Comparison of ENCODE assay signal across 18 cellular contexts in the genomic region with DNA sequence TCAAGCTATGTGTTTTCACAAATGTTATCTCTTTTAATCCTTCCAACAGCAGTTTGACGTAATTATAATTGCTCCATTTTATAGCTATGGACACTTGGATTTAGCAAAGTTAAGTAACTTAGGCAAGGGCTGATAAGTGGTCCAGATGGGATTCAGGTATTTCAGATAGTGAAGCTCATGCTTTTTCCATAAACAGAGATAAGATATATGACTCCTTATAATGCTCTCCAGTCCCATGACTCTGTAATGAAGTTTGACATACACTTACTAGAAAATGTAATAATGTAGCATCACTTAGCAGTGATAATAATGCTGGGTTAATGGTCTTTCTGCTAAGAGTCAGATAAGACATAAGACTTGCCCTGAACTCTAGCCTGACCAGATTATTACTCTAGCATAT.
DNase-seq lines count a peak whose midpoint lies in the region; ATAC-seq and TF ChIP-seq lines count a peak whose summit lies in the region.
"Had no signal": no experiment of that assay in that cellular context is flagged by ENCODE, and none has a peak within 500 bp of the region (broad histone marks: within the 10 kb centered on the region; RNA-seq: fewer than 3 reads in every experiment).

No MANE protein-coding gene starts in this region.

- H3K27me3 ChIP-seq in SK-N-SH (ENCODE audit: insufficient read depth) = no peaks in the 10 kb centered on the region
- H3K27me3 ChIP-seq in hepatocyte = no peaks in the 10 kb centered on the region
- H3K27me3 ChIP-seq: BE2C; BLaER1 treated with 17β-estradiol and CSF1 and Interleukin-3, amounts not matched to agents 10 nM and 100 nM had no signal

- H3K9me2 ChIP-seq in SK-N-SH (no peaks in the 10 kb centered on the region), hepatocyte (replicated peaks; ENCODE audit: insufficient read depth) (no peaks in the 10 kb centered on the region)

- H3K36me3 ChIP-seq in SK-N-SH (replicated peaks in 1 of 2; ENCODE audit: control insufficient read depth in 1 of 2, insufficient read depth in 2 of 2, low read length in 1 of 2) (no peaks in the 10 kb centered on the region), hepatocyte (replicated peaks; ENCODE audit: insufficient read depth, low read depth) (no peaks in the 10 kb centered on the region)
- H3K36me3 ChIP-seq: BE2C; BLaER1 treated with 17β-estradiol and CSF1 and Interleukin-3, amounts not matched to agents 10 nM and 100 nM had no signal

- ATAC-seq in SK-N-SH treated with all-trans-retinoic acid at 6 μM for 48 hours = no peak

- H3K4me3 ChIP-seq in SK-N-SH (ENCODE audit: low read depth in 2 of 2, low read length in 1 of 2) (no peak overlapping the region), hepatocyte (no peak overlapping the region)
- H3K4me3 ChIP-seq: BLaER1 treated with 17β-estradiol and CSF1 and Interleukin-3, amounts not matched to agents 10 nM and 100 nM had no signal

- POLR2A ChIA-PET in SK-N-SH (lab: Yijun Ruan, JAX) = no interaction called here

- H3K9ac ChIP-seq in SK-N-SH = no peak overlapping the region
- H3K9ac ChIP-seq: BLaER1 treated with 17β-estradiol and CSF1 and Interleukin-3, amounts not matched to agents 10 nM and 100 nM had no signal

- CTCF ChIA-PET in SK-N-SH (lab: Yijun Ruan, JAX) = no interaction called here

- H4K20me1 ChIP-seq in SK-N-SH (ENCODE audit: insufficient read depth) (no peaks in the 10 kb centered on the region), hepatocyte (ENCODE audit: insufficient read depth, poor library complexity, severe bottlenecking) (no peaks in the 10 kb centered on the region)
- H4K20me1 ChIP-seq: BLaER1 treated with 17β-estradiol and CSF1 and Interleukin-3, amounts not matched to agents 10 nM and 100 nM had no signal

- TF ChIP-seq EP300 in SK-N-SH (IDR thresholded peaks at IDR 0.05; ENCODE audit: borderline replicate concordance in 1 of 2, low read depth in 1 of 2, low read length in 1 of 2) = no peak

- H3K4me2 ChIP-seq in SK-N-SH = no peak overlapping the region
- H3K4me2 ChIP-seq in hepatocyte = no peak overlapping the region
- H3K4me2 ChIP-seq: BLaER1 treated with 17β-estradiol and CSF1 and Interleukin-3, amounts not matched to agents 10 nM and 100 nM had no signal

- H3F3A ChIP-seq in SK-N-SH (replicated peaks; ENCODE audit: insufficient read depth) = no peaks in the 10 kb centered on the region

- TF ChIP-seq RAD21 in SK-N-SH (IDR thresholded peaks at IDR 0.05; ENCODE audit: low read length) = no peak

- H3K9me3 ChIP-seq in SK-N-SH = no peaks in the 10 kb centered on the region
- H3K9me3 ChIP-seq in hepatocyte (ENCODE audit: low read depth) = no peaks in the 10 kb centered on the region
- H3K9me3 ChIP-seq: BE2C; BLaER1 treated with 17β-estradiol and CSF1 and Interleukin-3, amounts not matched to agents 10 nM and 100 nM had no signal

- no peak overlapping the region for H3K27ac ChIP-seq in SK-N-SH (ENCODE audit: low read depth in 2 of 2, low read length in 1 of 2)
- H3K27ac ChIP-seq in hepatocyte = peak overlapping the region; percentile 44
- H3K27ac ChIP-seq: 22Rv1; BLaER1 treated with 17β-estradiol and CSF1 and Interleukin-3, amounts not matched to agents 10 nM and 100 nM had no signal

- TF ChIP-seq CTCF in SK-N-SH (IDR thresholded peaks at IDR 0.05) (no peak), hepatocyte (IDR thresholded peaks at IDR 0.05; ENCODE audit: poor library complexity) (no peak)

- H3K4me1 ChIP-seq in SK-N-SH (ENCODE audit: control insufficient read depth in 1 of 2, insufficient read depth in 2 of 2, low read depth in 1 of 2, low read length in 1 of 2) (no peaks in the 10 kb centered on the region), hepatocyte (ENCODE audit: insufficient read depth) (no peaks in the 10 kb centered on the region)
- H3K4me1 ChIP-seq: BE2C had no signal

- H2AFZ ChIP-seq in SK-N-SH (ENCODE audit: low read depth) = no peak overlapping the region
- no peak overlapping the region for H2AFZ ChIP-seq in hepatocyte

- H3K79me2 ChIP-seq in SK-N-SH (ENCODE audit: insufficient read depth) (no peaks in the 10 kb centered on the region), hepatocyte (no peaks in the 10 kb centered on the region)

- WGBS in SK-N-SH (ENCODE audit: low lambda C conversion rate) = 7% methylated on average over 1 of the region's 1 CpG
- 34% methylated on average over 1 of the region's 1 CpG for WGBS in hepatocyte (ENCODE audit: low lambda C conversion rate, missing lambda C conversion rate)

- no peak for DNase-seq in SK-N-SH
- DNase-seq in NCI-H82 treated with DMSO at 0.1 percent for 48 hours (lab: John Stamatoyannopoulos, UW; ENCODE audit: unreplicated experiment) = peak; percentile 12
- DNase-seq in hepatocyte (ENCODE audit: low spot score) = no peak
- DNase-seq in NCI-H2196 (lab: John Stamatoyannopoulos, UW; ENCODE audit: unreplicated experiment) = no peak
- no peak for DNase-seq in activated CD4-positive, alpha-beta T cell treated with anti-CD3 and anti-CD28 coated beads for 4 hours
- no peak for DNase-seq in AML-193 (lab: John Stamatoyannopoulos, UW)
- DNase-seq in inferior parietal cortex (ENCODE audit: extremely low spot score) = no peak
- DNase-seq: BE2C; CD4-positive, alpha-beta T cell; CD8-positive, alpha-beta memory T cell; DMS53; DND-41; GOT3; H7; HCEC 1CT had no signal

TF ChIP-seq in SK-N-SH treated with all-trans-retinoic acid at 6 μM for 48 hours, 23 proteins besides CTCF, POLR2A, EP300 and RAD21:
- TF ChIP-seq TCF4 (CRISPR knock-in tag; IDR thresholded peaks at IDR 0.05; ENCODE audit: borderline replicate concordance) (0 out of 2 replicates have a peak, but pooled peaks have one; percentile 35), ARNTL (CRISPR knock-in tag; IDR thresholded peaks at IDR 0.05; ENCODE audit: borderline replicate concordance, low read depth) (no peak), ISL1 (CRISPR knock-in tag; IDR thresholded peaks at IDR 0.05) (peak; percentile 93)

TF ChIP-seq in SK-N-SH, 30 proteins besides CTCF, POLR2A, EP300 and RAD21 (continues in another document):
- no peak for TF ChIP-seq NRF1 (IDR thresholded peaks at IDR 0.05; ENCODE audit: low read depth, low read length)
- TF ChIP-seq, protein P1, sequence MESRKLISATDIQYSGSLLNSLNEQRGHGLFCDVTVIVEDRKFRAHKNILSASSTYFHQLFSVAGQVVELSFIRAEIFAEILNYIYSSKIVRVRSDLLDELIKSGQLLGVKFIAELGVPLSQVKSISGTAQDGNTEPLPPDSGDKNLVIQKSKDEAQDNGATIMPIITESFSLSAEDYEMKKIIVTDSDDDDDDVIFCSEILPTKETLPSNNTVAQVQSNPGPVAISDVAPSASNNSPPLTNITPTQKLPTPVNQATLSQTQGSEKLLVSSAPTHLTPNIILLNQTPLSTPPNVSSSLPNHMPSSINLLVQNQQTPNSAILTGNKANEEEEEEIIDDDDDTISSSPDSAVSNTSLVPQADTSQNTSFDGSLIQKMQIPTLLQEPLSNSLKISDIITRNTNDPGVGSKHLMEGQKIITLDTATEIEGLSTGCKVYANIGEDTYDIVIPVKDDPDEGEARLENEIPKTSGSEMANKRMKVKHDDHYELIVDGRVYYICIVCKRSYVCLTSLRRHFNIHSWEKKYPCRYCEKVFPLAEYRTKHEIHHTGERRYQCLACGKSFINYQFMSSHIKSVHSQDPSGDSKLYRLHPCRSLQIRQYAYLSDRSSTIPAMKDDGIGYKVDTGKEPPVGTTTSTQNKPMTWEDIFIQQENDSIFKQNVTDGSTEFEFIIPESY (IDR thresholded peaks at IDR 0.05; ENCODE audit: borderline replicate concordance, low read depth) = no peak
- TF ChIP-seq, protein P2, sequence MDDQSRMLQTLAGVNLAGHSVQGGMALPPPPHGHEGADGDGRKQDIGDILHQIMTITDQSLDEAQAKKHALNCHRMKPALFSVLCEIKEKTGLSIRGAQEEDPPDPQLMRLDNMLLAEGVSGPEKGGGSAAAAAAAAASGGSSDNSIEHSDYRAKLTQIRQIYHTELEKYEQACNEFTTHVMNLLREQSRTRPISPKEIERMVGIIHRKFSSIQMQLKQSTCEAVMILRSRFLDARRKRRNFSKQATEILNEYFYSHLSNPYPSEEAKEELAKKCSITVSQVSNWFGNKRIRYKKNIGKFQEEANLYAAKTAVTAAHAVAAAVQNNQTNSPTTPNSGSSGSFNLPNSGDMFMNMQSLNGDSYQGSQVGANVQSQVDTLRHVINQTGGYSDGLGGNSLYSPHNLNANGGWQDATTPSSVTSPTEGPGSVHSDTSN (IDR thresholded peaks at IDR 0.05) = no peak
- TF ChIP-seq GABPA (IDR thresholded peaks at IDR 0.05; ENCODE audit: low read depth) = no peak
- TF ChIP-seq, protein P3, sequence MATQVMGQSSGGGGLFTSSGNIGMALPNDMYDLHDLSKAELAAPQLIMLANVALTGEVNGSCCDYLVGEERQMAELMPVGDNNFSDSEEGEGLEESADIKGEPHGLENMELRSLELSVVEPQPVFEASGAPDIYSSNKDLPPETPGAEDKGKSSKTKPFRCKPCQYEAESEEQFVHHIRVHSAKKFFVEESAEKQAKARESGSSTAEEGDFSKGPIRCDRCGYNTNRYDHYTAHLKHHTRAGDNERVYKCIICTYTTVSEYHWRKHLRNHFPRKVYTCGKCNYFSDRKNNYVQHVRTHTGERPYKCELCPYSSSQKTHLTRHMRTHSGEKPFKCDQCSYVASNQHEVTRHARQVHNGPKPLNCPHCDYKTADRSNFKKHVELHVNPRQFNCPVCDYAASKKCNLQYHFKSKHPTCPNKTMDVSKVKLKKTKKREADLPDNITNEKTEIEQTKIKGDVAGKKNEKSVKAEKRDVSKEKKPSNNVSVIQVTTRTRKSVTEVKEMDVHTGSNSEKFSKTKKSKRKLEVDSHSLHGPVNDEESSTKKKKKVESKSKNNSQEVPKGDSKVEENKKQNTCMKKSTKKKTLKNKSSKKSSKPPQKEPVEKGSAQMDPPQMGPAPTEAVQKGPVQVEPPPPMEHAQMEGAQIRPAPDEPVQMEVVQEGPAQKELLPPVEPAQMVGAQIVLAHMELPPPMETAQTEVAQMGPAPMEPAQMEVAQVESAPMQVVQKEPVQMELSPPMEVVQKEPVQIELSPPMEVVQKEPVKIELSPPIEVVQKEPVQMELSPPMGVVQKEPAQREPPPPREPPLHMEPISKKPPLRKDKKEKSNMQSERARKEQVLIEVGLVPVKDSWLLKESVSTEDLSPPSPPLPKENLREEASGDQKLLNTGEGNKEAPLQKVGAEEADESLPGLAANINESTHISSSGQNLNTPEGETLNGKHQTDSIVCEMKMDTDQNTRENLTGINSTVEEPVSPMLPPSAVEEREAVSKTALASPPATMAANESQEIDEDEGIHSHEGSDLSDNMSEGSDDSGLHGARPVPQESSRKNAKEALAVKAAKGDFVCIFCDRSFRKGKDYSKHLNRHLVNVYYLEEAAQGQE (IDR thresholded peaks at IDR 0.05; ENCODE audit: low read depth, low read length) = no peak
- no peak for TF ChIP-seq MEF2A (IDR thresholded peaks at IDR 0.05; ENCODE audit: borderline replicate concordance, low read depth)
- TF ChIP-seq ELF1 (IDR thresholded peaks at IDR 0.05) = no peak
- TF ChIP-seq, protein P4, sequence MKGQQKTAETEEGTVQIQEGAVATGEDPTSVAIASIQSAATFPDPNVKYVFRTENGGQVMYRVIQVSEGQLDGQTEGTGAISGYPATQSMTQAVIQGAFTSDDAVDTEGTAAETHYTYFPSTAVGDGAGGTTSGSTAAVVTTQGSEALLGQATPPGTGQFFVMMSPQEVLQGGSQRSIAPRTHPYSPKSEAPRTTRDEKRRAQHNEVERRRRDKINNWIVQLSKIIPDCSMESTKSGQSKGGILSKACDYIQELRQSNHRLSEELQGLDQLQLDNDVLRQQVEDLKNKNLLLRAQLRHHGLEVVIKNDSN (IDR thresholded peaks at IDR 0.05; ENCODE audit: borderline replicate concordance, low read depth) = no peak
